1 cellular context compared by ENCODE assay signal in the genomic region with DNA sequence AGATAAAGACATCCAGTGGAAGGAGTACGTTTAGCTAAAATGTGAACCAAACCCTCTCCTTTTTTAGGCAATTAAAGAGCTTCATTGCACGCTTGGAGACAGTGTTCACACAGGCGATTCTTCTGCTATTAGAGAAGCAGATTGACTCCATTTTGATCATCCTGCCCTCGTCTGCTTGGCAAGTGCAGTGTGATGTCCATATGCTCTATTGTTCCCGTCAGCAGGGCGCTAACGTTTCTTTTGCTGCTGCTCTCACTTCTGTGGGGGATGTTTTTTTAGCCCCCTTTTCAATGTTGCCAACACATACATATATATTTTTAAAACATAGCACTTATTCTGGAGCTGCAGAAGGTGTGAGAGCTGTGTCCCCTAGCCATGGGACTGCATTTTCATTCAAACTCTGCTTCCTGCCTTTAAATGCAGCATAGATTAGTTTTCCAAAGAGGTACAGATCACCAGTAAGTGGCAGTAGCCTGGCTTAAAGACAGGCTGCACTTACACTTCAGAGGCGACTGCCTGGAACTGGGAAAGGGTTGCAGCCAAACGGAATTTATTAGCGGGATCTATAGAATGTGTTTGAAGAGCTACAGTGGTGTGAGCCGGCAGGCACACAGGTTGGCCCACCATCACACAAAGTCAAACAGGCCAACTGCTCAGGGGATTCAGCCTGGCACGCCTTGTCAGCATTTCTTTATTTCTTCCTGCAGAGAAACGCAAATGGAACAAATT.
TF ChIP-seq lines count a peak whose summit lies in the region.

No MANE protein-coding gene starts in this region.

TF ChIP-seq in WTC11, 78 proteins besides CTCF, POLR2A, EP300 and RAD21 (continued from another document):
- TF ChIP-seq PRDM15 (CRISPR knock-in tag; IDR thresholded peaks at IDR 0.05) (no peak), ZNF532 (CRISPR knock-in tag; IDR thresholded peaks at IDR 0.05; ENCODE audit: borderline replicate concordance) (no peak), SMAD4 (CRISPR knock-in tag; IDR thresholded peaks at IDR 0.05) (no peak), ZBTB21 (CRISPR knock-in tag; IDR thresholded peaks at IDR 0.05; ENCODE audit: borderline replicate concordance) (no peak), GTF2I (CRISPR knock-in tag; conservative IDR thresholded peaks at IDR 0.05) (no peak), TCF7 (CRISPR knock-in tag; IDR thresholded peaks at IDR 0.05; ENCODE audit: low read depth) (no peak), HMGA2 (CRISPR knock-in tag; IDR thresholded peaks at IDR 0.05) (no peak), NFATC4 (CRISPR knock-in tag; IDR thresholded peaks at IDR 0.05) (no peak), E2F4 (CRISPR knock-in tag; IDR thresholded peaks at IDR 0.05; ENCODE audit: borderline replicate concordance, low read depth) (no peak), ZNF121 (CRISPR knock-in tag; IDR thresholded peaks at IDR 0.05) (no peak), ATF2 (CRISPR knock-in tag; IDR thresholded peaks at IDR 0.05; ENCODE audit: borderline replicate concordance, low read depth) (no peak)
- TF ChIP-seq, protein P1, sequence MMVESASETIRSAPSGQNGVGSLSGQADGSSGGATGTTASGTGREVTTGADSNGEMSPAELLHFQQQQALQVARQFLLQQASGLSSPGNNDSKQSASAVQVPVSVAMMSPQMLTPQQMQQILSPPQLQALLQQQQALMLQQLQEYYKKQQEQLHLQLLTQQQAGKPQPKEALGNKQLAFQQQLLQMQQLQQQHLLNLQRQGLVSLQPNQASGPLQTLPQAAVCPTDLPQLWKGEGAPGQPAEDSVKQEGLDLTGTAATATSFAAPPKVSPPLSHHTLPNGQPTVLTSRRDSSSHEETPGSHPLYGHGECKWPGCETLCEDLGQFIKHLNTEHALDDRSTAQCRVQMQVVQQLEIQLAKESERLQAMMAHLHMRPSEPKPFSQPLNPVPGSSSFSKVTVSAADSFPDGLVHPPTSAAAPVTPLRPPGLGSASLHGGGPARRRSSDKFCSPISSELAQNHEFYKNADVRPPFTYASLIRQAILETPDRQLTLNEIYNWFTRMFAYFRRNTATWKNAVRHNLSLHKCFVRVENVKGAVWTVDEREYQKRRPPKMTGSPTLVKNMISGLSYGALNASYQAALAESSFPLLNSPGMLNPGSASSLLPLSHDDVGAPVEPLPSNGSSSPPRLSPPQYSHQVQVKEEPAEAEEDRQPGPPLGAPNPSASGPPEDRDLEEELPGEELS (CRISPR knock-in tag; IDR thresholded peaks at IDR 0.05): no peak
- TF ChIP-seq, protein P2, sequence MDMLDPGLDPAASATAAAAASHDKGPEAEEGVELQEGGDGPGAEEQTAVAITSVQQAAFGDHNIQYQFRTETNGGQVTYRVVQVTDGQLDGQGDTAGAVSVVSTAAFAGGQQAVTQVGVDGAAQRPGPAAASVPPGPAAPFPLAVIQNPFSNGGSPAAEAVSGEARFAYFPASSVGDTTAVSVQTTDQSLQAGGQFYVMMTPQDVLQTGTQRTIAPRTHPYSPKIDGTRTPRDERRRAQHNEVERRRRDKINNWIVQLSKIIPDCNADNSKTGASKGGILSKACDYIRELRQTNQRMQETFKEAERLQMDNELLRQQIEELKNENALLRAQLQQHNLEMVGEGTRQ (CRISPR knock-in tag; IDR thresholded peaks at IDR 0.05): no peak
- TF ChIP-seq, protein P3, sequence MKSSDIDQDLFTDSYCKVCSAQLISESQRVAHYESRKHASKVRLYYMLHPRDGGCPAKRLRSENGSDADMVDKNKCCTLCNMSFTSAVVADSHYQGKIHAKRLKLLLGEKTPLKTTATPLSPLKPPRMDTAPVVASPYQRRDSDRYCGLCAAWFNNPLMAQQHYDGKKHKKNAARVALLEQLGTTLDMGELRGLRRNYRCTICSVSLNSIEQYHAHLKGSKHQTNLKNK (CRISPR knock-in tag; IDR thresholded peaks at IDR 0.05): no peak
- TF ChIP-seq, protein P4, sequence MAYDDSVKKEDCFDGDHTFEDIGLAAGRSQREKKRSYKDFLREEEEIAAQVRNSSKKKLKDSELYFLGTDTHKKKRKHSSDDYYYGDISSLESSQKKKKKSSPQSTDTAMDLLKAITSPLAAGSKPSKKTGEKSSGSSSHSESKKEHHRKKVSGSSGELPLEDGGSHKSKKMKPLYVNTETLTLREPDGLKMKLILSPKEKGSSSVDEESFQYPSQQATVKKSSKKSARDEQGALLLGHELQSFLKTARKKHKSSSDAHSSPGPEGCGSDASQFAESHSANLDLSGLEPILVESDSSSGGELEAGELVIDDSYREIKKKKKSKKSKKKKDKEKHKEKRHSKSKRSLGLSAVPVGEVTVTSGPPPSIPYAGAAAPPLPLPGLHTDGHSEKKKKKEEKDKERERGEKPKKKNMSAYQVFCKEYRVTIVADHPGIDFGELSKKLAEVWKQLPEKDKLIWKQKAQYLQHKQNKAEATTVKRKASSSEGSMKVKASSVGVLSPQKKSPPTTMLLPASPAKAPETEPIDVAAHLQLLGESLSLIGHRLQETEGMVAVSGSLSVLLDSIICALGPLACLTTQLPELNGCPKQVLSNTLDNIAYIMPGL (CRISPR knock-in tag; IDR thresholded peaks at IDR 0.05): no peak
